8 cellular contexts compared by ENCODE assay signal in genomic region chr2:207143474-207144190, GRCh38. TPM values are rescaled to one million over a fixed set of nuclear protein-coding genes. Genes with fewer than 3 reads are reported as not detected.
DNase-seq lines count a peak whose midpoint lies in the region; ATAC-seq and TF ChIP-seq lines count a peak whose summit lies in the region.

No MANE protein-coding gene starts in this region.

- ATAC-seq in GM18870 (IDR thresholded peaks at IDR 0.05; ENCODE audit: unreplicated experiment): peak; percentile 50
- peak; percentile 46 for ATAC-seq in HG03196 (IDR thresholded peaks at IDR 0.05; ENCODE audit: unreplicated experiment)
- ATAC-seq in HG03469 (IDR thresholded peaks at IDR 0.05; ENCODE audit: unreplicated experiment): no peak
- ATAC-seq in GM18873 (IDR thresholded peaks at IDR 0.05; ENCODE audit: low FRiP score, unreplicated experiment): no peak

- H3K27me3 ChIP-seq in SK-N-SH (ENCODE audit: insufficient read depth): no peaks in the 10 kb centered on the region

- no peak for TF ChIP-seq EP300 in SK-N-SH (IDR thresholded peaks at IDR 0.05; ENCODE audit: borderline replicate concordance in 1 of 2, low read depth in 1 of 2, low read length in 1 of 2)

- H3K27ac ChIP-seq in SK-N-SH (ENCODE audit: low read depth in 2 of 2, low read length in 1 of 2) (peak overlapping the region; percentile 29 to 36; a peak in 3 of 4 replicates), skin epidermis (peak overlapping the region in 20 of 21 experiments; percentile 23 to 85 (median 76))

- TF ChIP-seq CTCF in SK-N-SH (IDR thresholded peaks at IDR 0.05) (no peak), astrocyte of the cerebellum (IDR thresholded peaks at IDR 0.05; ENCODE audit: low read depth, low read length, missing control alignments) (no peak)

- peaks cover 25 to 49% of the 10 kb centered on the region in 2 experiments for H3K36me3 ChIP-seq in SK-N-SH (replicated peaks in 1 of 2; ENCODE audit: control insufficient read depth in 1 of 2, insufficient read depth in 2 of 2, low read length in 1 of 2)

- peaks cover 99% of the 10 kb centered on the region for H4K20me1 ChIP-seq in SK-N-SH (ENCODE audit: insufficient read depth)

- H3K4me3 ChIP-seq in SK-N-SH (ENCODE audit: low read depth in 2 of 2, low read length in 1 of 2) (no peak overlapping the region; a peak in 1 of 4 replicates), astrocyte of the cerebellum (ENCODE audit: low read depth, low read length) (no peak overlapping the region), skin epidermis (peak overlapping the region in 2 of 7 experiments; percentile 8 to 13)

- TF ChIP-seq RAD21 in SK-N-SH (IDR thresholded peaks at IDR 0.05; ENCODE audit: low read length): no peak

- in situ Hi-C loops in astrocyte of the cerebellum (cut with HindIII; ENCODE audit: low sequenced_read_pairs): no loop called here

- POLR2A ChIA-PET in SK-N-SH (lab: Yijun Ruan, JAX): interaction anchor here (0.6 to 1.4 kb wide), 3 partner anchors 12 to 343 kb away, joined by 3 to 6 read pairs (median 3); partner anchors contain the start of gene KLF7

- 85% methylated on average over 10 of the region's 11 CpGs for WGBS in SK-N-SH (ENCODE audit: low lambda C conversion rate)

- 0 out of 2 replicates have a peak overlapping the region, but pooled peaks have one; percentile 14 for H3K4me2 ChIP-seq in SK-N-SH

- H3K9me3 ChIP-seq in SK-N-SH: no peaks in the 10 kb centered on the region

- no peak overlapping the region for H3K9ac ChIP-seq in SK-N-SH

- peaks cover 100% of the 10 kb centered on the region for H3K79me2 ChIP-seq in SK-N-SH (ENCODE audit: insufficient read depth)

- H3F3A ChIP-seq in SK-N-SH (replicated peaks; ENCODE audit: insufficient read depth): peaks cover 27% of the 10 kb centered on the region

- H3K9me2 ChIP-seq in SK-N-SH: no peaks in the 10 kb centered on the region

- CTCF ChIA-PET in SK-N-SH (lab: Yijun Ruan, JAX): interaction anchor here (1.4 to 1.6 kb wide), 3 partner anchors 23 to 162 kb away, joined by 3 to 4 read pairs (median 3); no protein-coding TSS in a partner anchor

- no peak for DNase-seq in SK-N-SH
- peak; percentile 57 for DNase-seq in astrocyte of the cerebellum (ENCODE audit: low read depth)
- peak; percentile 58 for DNase-seq in inferior parietal cortex (ENCODE audit: extremely low spot score)

- H3K4me1 ChIP-seq in SK-N-SH (ENCODE audit: control insufficient read depth in 1 of 2, insufficient read depth in 2 of 2, low read depth in 1 of 2, low read length in 1 of 2): peaks cover 27 to 43% of the 10 kb centered on the region in 2 experiments

- no peak overlapping the region for H2AFZ ChIP-seq in SK-N-SH (ENCODE audit: low read depth)

TF ChIP-seq in SK-N-SH, 30 proteins besides CTCF, POLR2A, EP300 and RAD21:
- no peak for TF ChIP-seq RCOR1 (IDR thresholded peaks at IDR 0.05; ENCODE audit: low read length)

RNA-seq across cellular contexts. Expression of gene KLF7, which starts 22.1 kb away (rescaled TPM):
- polyA plus RNA-seq in SK-N-SH (2012; rRNA removed): 7.5 and 12.8 TPM in 2 replicates
- polyA plus RNA-seq in SK-N-SH (2012; cell fraction: cytosol; rRNA removed): 4.9 and 5.2 TPM in 2 replicates
- polyA plus RNA-seq in SK-N-SH (2012; cell fraction: nucleus; rRNA removed): 12.9 and 16.8 TPM in 2 replicates

Comparison
In these comparisons a context has a peak if more than half of its experiments do, and no peak if none do; other contexts are left out.
1. ATAC-seq: peak in GM18870 (single experiment) and HG03196 (single experiment); none in HG03469 (single experiment) and GM18873 (single experiment).